In the genomic region with DNA sequence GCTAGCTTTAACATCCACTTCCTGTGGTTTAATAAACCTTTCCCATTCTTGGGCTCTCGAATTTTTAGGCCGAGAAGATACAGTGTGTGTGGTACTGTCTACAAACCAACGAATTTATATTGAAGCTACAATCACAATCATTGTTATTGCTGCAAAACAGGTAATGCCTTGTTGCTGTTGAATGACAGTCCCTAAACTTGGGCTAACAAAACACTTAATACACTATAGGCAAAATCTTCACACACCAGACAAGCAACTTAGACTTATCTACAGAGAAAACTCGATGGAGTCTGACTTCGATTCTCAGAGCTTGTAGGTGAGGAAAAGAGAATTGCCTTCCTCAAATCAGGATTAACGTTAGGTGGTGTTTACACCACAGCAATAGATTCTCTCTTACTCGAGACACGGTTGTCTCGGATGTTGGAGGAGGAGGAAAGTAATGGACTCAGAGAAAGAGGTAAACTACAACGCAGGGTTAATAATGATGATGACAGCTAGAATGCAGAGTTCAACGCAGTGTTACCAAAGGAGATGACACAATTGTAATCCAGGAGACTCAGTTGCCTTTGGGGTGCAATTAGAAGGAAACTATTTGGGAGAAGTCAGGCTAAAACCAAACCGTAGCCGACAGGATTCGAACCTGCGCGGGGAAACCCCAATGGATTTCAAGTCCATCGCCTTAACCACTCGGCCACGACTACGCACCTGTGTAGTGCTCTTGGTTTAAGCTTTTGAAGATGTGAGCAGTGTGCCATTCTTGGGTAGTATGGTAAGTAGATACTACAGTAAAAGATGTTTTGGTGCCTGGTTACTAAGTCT, we compare ENCODE assay signal across 9 cellular contexts. TPM values are rescaled to one million over a fixed set of nuclear protein-coding genes. Genes with fewer than 3 reads are reported as not detected.
A peak's percentile ranks its signal among the peaks of the same experiment; 100 is the strongest.
DNase-seq lines count a peak whose midpoint lies in the region; ATAC-seq, FAIRE-seq and TF ChIP-seq lines count a peak whose summit lies in the region.
"Had no signal": no experiment of that assay in that cellular context is flagged by ENCODE, and none has a peak within 500 bp of the region (broad histone marks: within the 10 kb centered on the region; RNA-seq: fewer than 3 reads in every experiment).

No MANE protein-coding gene starts in this region.

- no peak overlapping the region for H3K27ac ChIP-seq in esophagus squamous epithelium
- H3K27ac ChIP-seq: SK-N-MC had no signal

- no peak overlapping the region for H3K4me3 ChIP-seq in esophagus squamous epithelium
- H3K4me3 ChIP-seq: SK-N-MC had no signal

- intact Hi-C loops in esophagus squamous epithelium (cut with DNase I) = no loop called here

- TF ChIP-seq POLR2A in GM12891 (IDR thresholded peaks at IDR 0.05; ENCODE audit: low read depth, low read length) (no peak), esophagus squamous epithelium (IDR thresholded peaks at IDR 0.05) (no peak)

- peaks cover 0 to 54% (median 0%) of the 10 kb centered on the region in 4 donors for H3K27me3 ChIP-seq in esophagus squamous epithelium

- no peak for TF ChIP-seq CTCF in esophagus squamous epithelium (IDR thresholded peaks at IDR 0.05)

- no peaks in the 10 kb centered on the region for H3K36me3 ChIP-seq in esophagus squamous epithelium

- WGBS in esophagus squamous epithelium, 2 donors = 23 to 25% methylated on average over 20 of the region's 20 CpGs

- DNase-seq in GM12891 (ENCODE audit: insufficient read length, low spot score) (no peak), NCI-H2171 treated with DMSO at 0.1 percent for 48 hours (lab: John Stamatoyannopoulos, UW) (peak; percentile 72), frontal cortex (ENCODE audit: low spot score in 2 of 2) (no peak), esophagus squamous epithelium (lab: John Stamatoyannopoulos, UW) (no peak)
- peak; percentile 19 for DNase-seq in activated CD4-positive, alpha-beta T cell treated with anti-CD3 and anti-CD28 coated beads, Interleukin-2, amount 50 U/mL, for 4 hours
- peak; percentile 22 to 47 for DNase-seq in stimulated activated CD4-positive, alpha-beta T cell treated with anti-CD3 and anti-CD28 coated beads, Interleukin-15, amount 100 ng/mL, for 48 hours (ENCODE audit: low read depth in 2 of 2)

- peaks cover 0 to 24% (median 7%) of the 10 kb centered on the region in 3 donors for H3K4me1 ChIP-seq in esophagus squamous epithelium

- FAIRE-seq in GM12891 (lab: Jason Lieb, UNC) (peak; percentile 57), frontal cortex (lab: Jason Lieb, UNC) (no peak)

- ATAC-seq in esophagus mucosa (peak; percentile 88), GM18861 (IDR thresholded peaks at IDR 0.05; ENCODE audit: unreplicated experiment) (no peak)

- H3K9me3 ChIP-seq in esophagus squamous epithelium = no peaks in the 10 kb centered on the region

TF ChIP-seq in GM12891, 5 proteins besides CTCF, POLR2A, EP300 and RAD21:
- no peak for TF ChIP-seq TAF1 (IDR thresholded peaks at IDR 0.05; ENCODE audit: low read depth, low read length)
- no peak for TF ChIP-seq POLR2AphosphoS5 (IDR thresholded peaks at IDR 0.05; ENCODE audit: low read depth, low read length)
- TF ChIP-seq PAX5 (IDR thresholded peaks at IDR 0.05; ENCODE audit: insufficient read depth, low read length, severe bottlenecking) = no peak
- no peak for TF ChIP-seq SPI1 (IDR thresholded peaks at IDR 0.05; ENCODE audit: low read depth, low read length)
- no peak for TF ChIP-seq POU2F2 (IDR thresholded peaks at IDR 0.05; ENCODE audit: low read depth, low read length)
TF ChIP-seq in GM12891: peak in this region for 0.

RNA-seq across cellular contexts. Expression of a gene that starts 32.5 kb away (rescaled TPM):
- 2.2 TPM for polyA plus RNA-seq in GM12891 (2012; ENCODE audit: low read depth, missing spikeins)
- total RNA-seq in esophagus mucosa (3.0 TPM), frontal cortex (37.9 TPM), esophagus squamous epithelium (1 to 10 TPM; 3.9 to 4.9 (median 4.3) TPM)

Comparison
In these comparisons a context has a peak if more than half of its experiments do, and no peak if none do; other contexts are left out.
1. DNase-seq: peak in NCI-H2171 treated with DMSO at 0.1 percent for 48 hours (single experiment), activated CD4-positive, alpha-beta T cell treated with anti-CD3 and anti-CD28 coated beads, Interleukin-2, amount 50 U/mL, for 4 hours (2 of 2) and stimulated activated CD4-positive, alpha-beta T cell treated with anti-CD3 and anti-CD28 coated beads, Interleukin-15, amount 100 ng/mL, for 48 hours (2 of 2); none in GM12891 (single experiment), frontal cortex (0 of 2) and esophagus squamous epithelium (single experiment).